ENCODE assay signal across 18 cellular contexts in the genomic region with DNA sequence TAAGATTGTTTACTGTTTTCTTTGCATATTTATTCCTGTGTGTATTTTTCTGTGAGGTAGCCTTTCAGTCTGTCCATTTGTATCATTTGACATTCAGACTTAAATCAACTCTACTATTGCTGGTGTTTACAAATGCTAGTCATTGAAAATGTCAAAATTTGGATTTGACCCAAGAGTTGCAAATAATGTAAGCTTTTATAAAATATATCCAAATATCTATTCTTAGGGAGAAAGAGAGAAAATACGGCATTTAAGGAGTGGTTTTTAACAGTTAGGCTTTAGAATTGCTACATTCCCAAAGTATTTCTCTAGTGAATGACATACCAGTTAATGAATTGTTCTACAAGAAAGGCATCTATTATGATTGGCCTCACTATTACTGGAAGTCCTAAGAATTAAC. TPM values are rescaled to one million over a fixed set of nuclear protein-coding genes. Genes with fewer than 3 reads are reported as not detected.
DNase-seq lines count a peak whose midpoint lies in the region; FAIRE-seq and TF ChIP-seq lines count a peak whose summit lies in the region.
"Had no signal": no experiment of that assay in that cellular context is flagged by ENCODE, and none has a peak within 500 bp of the region (broad histone marks: within the 10 kb centered on the region; RNA-seq: fewer than 3 reads in every experiment).

No MANE protein-coding gene starts in this region.

- peaks cover 54% of the 10 kb centered on the region for H3K4me1 Mint-ChIP-seq in osteocyte (ENCODE audit: unreplicated experiment)

- DNase-seq in COLO829 (ENCODE audit: low spot score) (peak; percentile 28), SK-MEL-5 (ENCODE audit: low read depth, low spot score) (peak; percentile 15), osteocyte (ENCODE audit: extremely low spot score, unreplicated experiment) (no peak), dorsolateral prefrontal cortex (no peak), hepatic stellate cell (ENCODE audit: low spot score) (no peak), T-helper 2 cell (no peak)
- DNase-seq: ACHN; CD4-positive, alpha-beta memory T cell; COR-L47; DMS153; DMS79 treated with DMSO at 0.1 percent for 48 hours; HCEC 1CT; HFFc6 had no signal

- in situ Hi-C loops in SK-MEL-5 (cut with HindIII; ENCODE audit: low pct_unique_long_range_greater_than_20kb, low sequenced_read_pairs), result no loop called here

- intact Hi-C loops in dorsolateral prefrontal cortex (cut with DNase I), result no loop called here

- no peaks in the 10 kb centered on the region for H3K36me3 Mint-ChIP-seq in osteocyte (ENCODE audit: unreplicated experiment)

- H3K27ac ChIP-seq in dorsolateral prefrontal cortex, result no peak overlapping the region
- H3K27ac ChIP-seq: BLaER1 treated with 17β-estradiol and CSF1 and Interleukin-3, amounts not matched to agents 10 nM and 100 nM had no signal

- H3K27ac Mint-ChIP-seq in osteocyte (ENCODE audit: unreplicated experiment), result peak overlapping the region; percentile 12
- H3K27ac Mint-ChIP-seq: CD4-positive, alpha-beta memory T cell; IgD-negative memory B cell had no signal

- no peak overlapping the region for H3K4me3 Mint-ChIP-seq in osteocyte (ENCODE audit: unreplicated experiment)
- H3K4me3 Mint-ChIP-seq: CD4-positive, alpha-beta memory T cell; HFFc6 had no signal

- no peaks in the 10 kb centered on the region for H3K9me3 Mint-ChIP-seq in osteocyte (ENCODE audit: unreplicated experiment)
- H3K9me3 Mint-ChIP-seq: HFFc6, IgD-negative memory B cell had no signal

- no peak overlapping the region for H3K4me3 ChIP-seq in dorsolateral prefrontal cortex
- H3K4me3 ChIP-seq: BLaER1 treated with 17β-estradiol and CSF1 and Interleukin-3, amounts not matched to agents 10 nM and 100 nM had no signal

- no peaks in the 10 kb centered on the region for H3K27me3 ChIP-seq in dorsolateral prefrontal cortex
- H3K27me3 ChIP-seq: BLaER1 treated with 17β-estradiol and CSF1 and Interleukin-3, amounts not matched to agents 10 nM and 100 nM had no signal

- no peaks in the 10 kb centered on the region for H3K27me3 Mint-ChIP-seq in osteocyte (ENCODE audit: unreplicated experiment)
- H3K27me3 Mint-ChIP-seq: CD4-positive, alpha-beta memory T cell; IgD-negative memory B cell had no signal

- peak; percentile 13 for FAIRE-seq in G401.6 (lab: Jason Lieb, UNC)
- FAIRE-seq: D721Med, H1 had no signal

- TF ChIP-seq CTCF in osteocyte (IDR thresholded peaks at IDR 0.05), result no peak
- TF ChIP-seq CTCF in dorsolateral prefrontal cortex (IDR thresholded peaks at IDR 0.05 in 54 of 56, conservative IDR thresholded peaks at IDR 0.05 in 2 of 56; ENCODE audit: low read depth in 1 of 56, partially characterized antibody in 56 of 56), result no peak

RNA-seq across cellular contexts. Expression of gene FRS2, which starts 37.9 kb away (rescaled TPM):
- total RNA-seq in SK-MEL-5 (2014; rRNA removed; shearing (Covaris generic)), result 24.3 and 26.6 TPM in 2 replicates
- polyA plus RNA-seq in SK-MEL-5 (2015; cell fraction: cytosol; rRNA removed), result 12.0 and 13.2 TPM in 2 replicates
- 26.9 and 31.6 TPM in 2 replicates for polyA plus RNA-seq in SK-MEL-5 (2015; cell fraction: nucleus; rRNA removed)
- total RNA-seq in osteocyte, result 45.5 and 48.0 TPM in 2 replicates
- 10 to 100 TPM; 41.5 to 87.4 (median 58.7) TPM for total RNA-seq in dorsolateral prefrontal cortex

Comparison
In these comparisons a context has a peak if more than half of its experiments do, and no peak if none do; other contexts are left out.
1. DNase-seq: peak in COLO829 (single experiment) and SK-MEL-5 (single experiment); none in osteocyte (single experiment), dorsolateral prefrontal cortex (0 of 10), hepatic stellate cell (single experiment) and T-helper 2 cell (0 of 5).